ENCODE assay signal across 11 cellular contexts in the genomic region with DNA sequence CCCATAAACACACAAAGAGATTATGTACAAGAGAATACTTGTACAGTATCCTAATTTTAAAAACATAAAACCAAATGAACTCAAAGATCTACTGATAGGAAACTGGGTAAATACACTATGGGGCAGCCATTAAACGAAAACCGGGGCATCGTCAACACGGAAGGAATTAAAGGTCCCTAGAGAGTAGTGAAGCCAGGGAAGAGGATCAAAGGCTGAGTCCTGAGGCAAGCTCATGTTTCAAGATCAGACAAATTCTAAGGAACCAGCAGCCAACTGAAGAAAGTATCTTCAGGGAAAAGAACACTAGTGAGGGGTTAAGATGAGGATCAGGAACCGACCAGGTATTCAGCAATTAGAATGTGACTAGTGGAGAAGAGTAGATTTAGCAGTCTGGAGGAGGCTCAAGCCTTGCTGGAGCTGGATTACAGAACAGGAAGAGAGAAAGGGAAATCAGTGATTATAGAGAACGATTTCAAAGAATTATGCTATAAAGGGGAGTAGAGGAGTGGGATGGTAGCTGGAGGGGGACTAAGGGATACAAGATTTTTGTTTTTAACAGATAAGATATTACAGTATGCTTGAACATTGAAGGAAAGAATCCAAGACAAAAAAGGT. TPM values are rescaled to one million over a fixed set of nuclear protein-coding genes. Genes with fewer than 3 reads are reported as not detected.
DNase-seq lines count a peak whose midpoint lies in the region; ATAC-seq and TF ChIP-seq lines count a peak whose summit lies in the region.
"Had no signal": no experiment of that assay in that cellular context is flagged by ENCODE, and none has a peak within 500 bp of the region (broad histone marks: within the 10 kb centered on the region; RNA-seq: fewer than 3 reads in every experiment).

No MANE protein-coding gene starts in this region.

- H3K27me3 ChIP-seq in foreskin keratinocyte = no peaks in the 10 kb centered on the region
- no peaks in the 10 kb centered on the region for H3K27me3 ChIP-seq in gastrocnemius medialis

- no peak overlapping the region for H3K4me2 ChIP-seq in OCI-LY7 (ENCODE audit: low read length)

- H3K36me3 ChIP-seq in gastrocnemius medialis (peaks cover 0 to 17% of the 10 kb centered on the region in 2 donors), OCI-LY7 (ENCODE audit: insufficient read depth, low read length) (peaks cover 89% of the 10 kb centered on the region)

- no peaks in the 10 kb centered on the region for H4K20me1 ChIP-seq in OCI-LY7 (ENCODE audit: insufficient read depth, low read length)

- H3K27ac ChIP-seq in foreskin keratinocyte (no peak overlapping the region), gastrocnemius medialis (peak overlapping the region; percentile 29 to 65 (median 53)), OCI-LY7 (ENCODE audit: low read depth, low read length, poor library complexity, severe bottlenecking) (no peak overlapping the region)

- H3K9me2 ChIP-seq in OCI-LY7 (ENCODE audit: insufficient read depth, low read length) = no peaks in the 10 kb centered on the region

- H3K9me3 ChIP-seq in gastrocnemius medialis (no peaks in the 10 kb centered on the region), OCI-LY7 (ENCODE audit: low read length) (no peaks in the 10 kb centered on the region)

- TF ChIP-seq POLR2A in gastrocnemius medialis (IDR thresholded peaks at IDR 0.05) = no peak

- in situ Hi-C loops in gastrocnemius medialis (cut with MboI; ENCODE audit: low sequenced_read_pairs in 4 of 4) = no loop called here

- H3K4me3 ChIP-seq in gastrocnemius medialis = peak overlapping the region in 2 of 4 donors; percentile 1 to 7
- H3K4me3 ChIP-seq in OCI-LY7 (ENCODE audit: low read depth, low read length, poor library complexity, severe bottlenecking) = no peak overlapping the region

- H3K79me2 ChIP-seq in OCI-LY7 (ENCODE audit: insufficient read depth, low read depth, low read length) = no peaks in the 10 kb centered on the region

- peak; percentile 44 for DNase-seq in NCI-H2107 treated with DMSO at 0.1 percent for 48 hours (lab: John Stamatoyannopoulos, UW; ENCODE audit: unreplicated experiment)
- no peak for DNase-seq in NCI-H2107 (lab: John Stamatoyannopoulos, UW)
- peak; percentile 53 to 75 for DNase-seq in NCI-H526 (lab: John Stamatoyannopoulos, UW)
- no peak for DNase-seq in foreskin keratinocyte
- no peak for DNase-seq in gastrocnemius medialis
- no peak for DNase-seq in OCI-LY7 (ENCODE audit: low spot score)
- DNase-seq in Kasumi-1 (lab: John Stamatoyannopoulos, UW) = no peak
- no peak for DNase-seq in NCI-H2227 (lab: John Stamatoyannopoulos, UW; ENCODE audit: unreplicated experiment)
- DNase-seq: NCI-H446, small intestine had no signal

- ATAC-seq in foreskin keratinocyte = peak; percentile 65
- peak; percentile 42 to 56 for ATAC-seq in gastrocnemius medialis
- ATAC-seq: SK-N-SH treated with all-trans-retinoic acid at 6 μM for 48 hours had no signal

- intact Hi-C loops in gastrocnemius medialis (cut with DNase I; ENCODE audit: low total_unique reads) = no loop called here
- intact Hi-C loops in OCI-LY7 (cut with micrococcal nuclease; ENCODE audit: unreplicated experiment) = no loop called here

- no TSS peak for BruUV-seq in OCI-LY7 (replicated peaks; lab: Mats Ljungman, UMichigan)

- POLR2A ChIA-PET in OCI-LY7 (lab: Charles Lee) = interaction anchor here (0.6 to 2.6 kb wide), 10 partner anchors 9 to 87 kb away, joined by 3 to 13 read pairs (median 6); no protein-coding TSS in a partner anchor

- H2AFZ ChIP-seq in OCI-LY7 (ENCODE audit: low read length) = no peak overlapping the region

- CTCF ChIA-PET in OCI-LY7 (lab: Charles Lee; ENCODE audit: unreplicated experiment) = no interaction called here

- TF ChIP-seq CTCF in foreskin keratinocyte (conservative IDR thresholded peaks at IDR 0.05) = no peak
- no peak for TF ChIP-seq CTCF in gastrocnemius medialis (IDR thresholded peaks at IDR 0.05 in 4 of 5, conservative IDR thresholded peaks at IDR 0.05 in 1 of 5)
- no peak for TF ChIP-seq CTCF in OCI-LY7 (conservative IDR thresholded peaks at IDR 0.05; ENCODE audit: low read length)

- peaks cover 4% of the 10 kb centered on the region for H3K4me1 ChIP-seq in foreskin keratinocyte
- peaks cover 27 to 30% of the 10 kb centered on the region in 2 donors for H3K4me1 ChIP-seq in gastrocnemius medialis
- H3K4me1 ChIP-seq in OCI-LY7 (ENCODE audit: insufficient read depth, low read length, poor library complexity, severe bottlenecking) = no peaks in the 10 kb centered on the region

RNA-seq across cellular contexts. Expression of gene SEL1L, which starts 23.7 kb away (rescaled TPM):
- total RNA-seq in foreskin keratinocyte = 26.2 and 34.7 TPM in 2 replicates
- polyA plus RNA-seq in foreskin keratinocyte = 5.6 TPM in 2 replicates
- total RNA-seq in gastrocnemius medialis = 10 to 100 TPM; 46.8 to 63.9 (median 51.0) TPM
- 58.3 and 68.8 TPM in 2 replicates for total RNA-seq in OCI-LY7 (2014; rRNA removed; shearing (Covaris generic))
- 185 and 195 TPM in 2 replicates for total RNA-seq in OCI-LY7 (2022)

Comparison
In these comparisons a context has a peak if more than half of its experiments do, and no peak if none do; other contexts are left out.
1. DNase-seq: peak in NCI-H2107 treated with DMSO at 0.1 percent for 48 hours (single experiment) and NCI-H526 (2 of 2); none in NCI-H2107 (single experiment), foreskin keratinocyte (0 of 2), gastrocnemius medialis (0 of 2), OCI-LY7 (single experiment), Kasumi-1 (0 of 2) and NCI-H2227 (single experiment).
2. H3K27ac ChIP-seq: peak in gastrocnemius medialis (4 of 4); none in foreskin keratinocyte (single experiment) and OCI-LY7 (single experiment).